Comparison of ENCODE assay signal across 29 cellular contexts in the genomic region with DNA sequence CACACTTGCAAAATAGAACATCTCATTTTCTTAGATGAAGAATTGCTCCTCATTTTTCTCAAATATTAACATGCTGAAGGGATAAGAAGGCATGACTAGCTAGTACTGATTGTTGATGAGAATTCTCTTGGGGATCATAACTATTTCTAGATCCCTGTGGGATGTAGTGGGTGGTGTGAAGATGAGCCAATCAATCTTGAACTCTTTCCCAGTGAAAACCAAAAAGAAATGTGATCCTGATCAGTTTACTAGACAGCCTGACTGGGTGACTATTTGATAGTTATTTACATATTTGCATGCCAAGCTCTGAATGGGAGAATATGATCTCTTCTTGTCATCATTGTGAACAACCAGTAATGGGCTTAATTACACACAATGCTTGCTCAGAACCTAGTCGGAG.
"Had no signal": no experiment of that assay in that cellular context is flagged by ENCODE, and none has a peak within 500 bp of the region (broad histone marks: within the 10 kb centered on the region; RNA-seq: fewer than 3 reads in every experiment).

No MANE protein-coding gene starts in this region.

- DNase-seq: dermis blood vessel endothelial cell; effector memory CD4-positive, alpha-beta T cell; foreskin keratinocyte; heart right ventricle; hypothalamus; immature natural killer cell; islet precursor cell; kidney glomerular epithelial cell; left colon; left ventricle myocardium superior; lower lobe of right lung; naive B cell; spleen; stimulated activated CD4-positive, alpha-beta T cell treated with anti-CD3 and anti-CD28 coated beads, Interleukin-4, amount 100 ng/mL, for 4 hours; stimulated activated naive CD8-positive, alpha-beta T cell treated with anti-CD3 and anti-CD28 coated beads, Interleukin-15, Interleukin-2, amounts not matched to agents 100 U/mL and 50 U/mL, for 24 hours; upper lobe of left lung had no signal

- H2AFZ ChIP-seq: parathyroid adenoma had no signal

- H3K9ac ChIP-seq: parathyroid adenoma had no signal

- H3K79me2 ChIP-seq: parathyroid adenoma had no signal

- H3K36me3 ChIP-seq: esophagus muscularis mucosa, gastroesophageal sphincter, heart right ventricle, lower lobe of right lung, neutrophil, right atrium auricular region, spleen, thoracic aorta, tibial nerve, upper lobe of left lung had no signal

- H3K9me3 ChIP-seq: gastroesophageal sphincter, lower lobe of right lung, neutrophil, thoracic aorta, tibial nerve had no signal

- ATAC-seq: foreskin keratinocyte; gastroesophageal sphincter; heart right ventricle; left colon; left ventricle myocardium superior; lower lobe of right lung; natural killer cell treated with Interleukin-12 subunit alpha and Interleukin-12 subunit beta and Interleukin-15 and Interleukin-18, amount 100 ng/mL, for 72 hours; sciatic nerve; stimulated activated memory B cell treated with anti-CD40 and anti-IgM and Interleukin-4, amounts not matched to agents 10 μg/mL and 1 μg/mL and 100 μg/mL, for 72 hours; stimulated activated naive CD8-positive, alpha-beta T cell treated with anti-CD3 and anti-CD28 coated beads, Interleukin-15, Interleukin-2, amounts not matched to agents 100 U/mL and 50 U/mL, for 24 hours had no signal

- H3K4me3 ChIP-seq: coronary artery, esophagus muscularis mucosa, gastroesophageal sphincter, heart right ventricle, lower lobe of right lung, right atrium auricular region, spleen, thoracic aorta, tibial nerve, upper lobe of left lung had no signal

- FAIRE-seq: endothelial cell of umbilical vein, urothelium cell line had no signal

- H3K4me1 ChIP-seq: esophagus muscularis mucosa, foreskin keratinocyte, gastroesophageal sphincter, heart right ventricle, lower lobe of right lung, parathyroid adenoma, right atrium auricular region, spleen, tibial nerve, upper lobe of left lung had no signal

- H3K27ac ChIP-seq: coronary artery, esophagus muscularis mucosa, foreskin keratinocyte, gastroesophageal sphincter, heart right ventricle, lower lobe of right lung, neutrophil, parathyroid adenoma, right atrium auricular region, spleen, thoracic aorta, tibial nerve, upper lobe of left lung had no signal

- H3K27me3 ChIP-seq: esophagus muscularis mucosa, foreskin keratinocyte, gastroesophageal sphincter, heart right ventricle, neutrophil, right atrium auricular region, spleen, tibial nerve, upper lobe of left lung had no signal
